In the genomic region with DNA sequence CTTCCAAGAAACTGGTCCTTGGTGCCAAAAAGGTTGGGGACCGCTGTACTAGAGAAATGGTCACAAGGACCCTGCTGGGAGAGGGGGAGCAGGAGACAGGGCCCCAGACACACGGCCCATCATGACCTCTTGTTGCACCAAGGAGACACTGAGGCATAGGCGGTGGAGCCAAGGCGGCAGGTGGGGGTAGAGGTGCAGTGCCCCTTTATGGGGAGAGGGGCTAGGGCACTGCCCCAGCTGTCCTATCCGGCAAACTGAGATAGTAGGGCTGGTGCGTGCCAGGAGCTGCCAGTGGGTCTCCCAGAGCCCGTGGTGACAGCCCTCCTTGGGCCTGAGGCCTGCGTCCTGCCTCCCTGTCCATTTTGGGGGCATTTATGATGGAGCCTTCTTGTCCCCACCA, we compare ENCODE assay signal across 31 cellular contexts. TPM values are rescaled to one million over a fixed set of nuclear protein-coding genes. Genes with fewer than 3 reads are reported as not detected.
"Had no signal": no experiment of that assay in that cellular context is flagged by ENCODE, and none has a peak within 500 bp of the region (broad histone marks: within the 10 kb centered on the region; RNA-seq: fewer than 3 reads in every experiment).

No MANE protein-coding gene starts in this region.

- H3K9me3 ChIP-seq: breast epithelium, gastroesophageal sphincter, neutrophil, stomach, thyroid gland had no signal

- H3K4me3 ChIP-seq: breast epithelium, coronary artery, dorsolateral prefrontal cortex, gastroesophageal sphincter, SK-N-MC, smooth muscle cell, stomach, thyroid gland had no signal

- H3K27me3 ChIP-seq: breast epithelium, thyroid gland had no signal

- H3K4me2 ChIP-seq: smooth muscle cell had no signal

- DNase-seq: activated CD4-positive, alpha-beta T cell treated with anti-CD3 and anti-CD28 coated beads for 4 hours; activated CD4-positive, alpha-beta T cell treated with anti-CD3 and anti-CD28 coated beads, Interleukin-2, amount 50 U/mL, for 4 hours; activated gamma-delta T cell; activated naive CD4-positive, alpha-beta T cell treated with anti-CD3 and anti-CD28 coated beads, Interleukin-2, amount 50 U/mL, for 16 hours; amniotic stem cell; cerebellar nuclear complex; effector memory CD8-positive, alpha-beta T cell; hypothalamus; immature natural killer cell; stimulated activated CD4-positive, alpha-beta T cell treated with anti-CD3 and anti-CD28 coated beads, Interleukin-15, amount 100 ng/mL, for 24 hours; stimulated activated CD4-positive, alpha-beta T cell treated with anti-CD3 and anti-CD28 coated beads, Interleukin-2, amount 100 ng/mL, for 24 hours; stimulated activated naive B cell treated with anti-CD40 and anti-IgM and Interleukin-4, amounts not matched to agents 10 μg/mL and 1 μg/mL and 100 μg/mL, for 72 hours; stomach; thyroid gland had no signal

- ATAC-seq: effector memory CD8-positive, alpha-beta T cell; gastroesophageal sphincter; left lobe of liver; stimulated activated naive B cell treated with anti-CD40 and anti-IgM and Interleukin-4, amounts not matched to agents 10 μg/mL and 1 μg/mL and 100 μg/mL, for 72 hours had no signal

- H3K4me1 Mint-ChIP-seq: immature natural killer cell; stimulated activated naive B cell treated with anti-CD40 and anti-IgM and Interleukin-4, amounts not matched to agents 10 μg/mL and 1 μg/mL and 100 μg/mL, for 72 hours had no signal

- H3K4me3 Mint-ChIP-seq: effector memory CD8-positive, alpha-beta T cell; immature natural killer cell; nephron; stimulated activated naive B cell treated with anti-CD40 and anti-IgM and Interleukin-4, amounts not matched to agents 10 μg/mL and 1 μg/mL and 100 μg/mL, for 72 hours had no signal

- FAIRE-seq: endothelial cell of umbilical vein, TTC549 had no signal

- H3K36me3 ChIP-seq: breast epithelium, gastroesophageal sphincter, neutrophil, stomach, thyroid gland had no signal

- H3K4me1 ChIP-seq: breast epithelium, gastroesophageal sphincter, stomach, thyroid gland had no signal

- H3K27ac ChIP-seq: breast epithelium, coronary artery, dorsolateral prefrontal cortex, gastroesophageal sphincter, neutrophil, SK-N-MC, stomach, thyroid gland, VCaP had no signal

- H3K27ac Mint-ChIP-seq: effector memory CD8-positive, alpha-beta T cell; immature natural killer cell; progenitor cell of endocrine pancreas; stimulated activated naive B cell treated with anti-CD40 and anti-IgM and Interleukin-4, amounts not matched to agents 10 μg/mL and 1 μg/mL and 100 μg/mL, for 72 hours had no signal

- H3K9me3 Mint-ChIP-seq: effector memory CD8-positive, alpha-beta T cell; immature natural killer cell; nephron; stimulated activated naive B cell treated with anti-CD40 and anti-IgM and Interleukin-4, amounts not matched to agents 10 μg/mL and 1 μg/mL and 100 μg/mL, for 72 hours had no signal

- H3K36me3 Mint-ChIP-seq: immature natural killer cell; stimulated activated naive B cell treated with anti-CD40 and anti-IgM and Interleukin-4, amounts not matched to agents 10 μg/mL and 1 μg/mL and 100 μg/mL, for 72 hours had no signal

RNA-seq across cellular contexts. Expression of gene TNNT2, which starts 20.3 kb away (rescaled TPM):
- total RNA-seq: endothelial cell of umbilical vein; fibroblast of lung; lung microvascular endothelial cell; T-helper 1 cell treated with Interleukin-12 subunit alpha and Interleukin-12 subunit beta and Interleukin-4 antibody, amounts not matched to agents 30 ng/mL and 1 ng/mL, for 36 hours had no signal
- polyA plus RNA-seq: endothelial cell of umbilical vein, immature natural killer cell had no signal

RNA-seq across cellular contexts. Expression of gene LAD1, which starts 41.9 kb away (rescaled TPM):
- total RNA-seq: endothelial cell of umbilical vein; fibroblast of lung; fibroblast of villous mesenchyme; lung microvascular endothelial cell; T-helper 1 cell treated with Interleukin-12 subunit alpha and Interleukin-12 subunit beta and Interleukin-4 antibody, amounts not matched to agents 30 ng/mL and 1 ng/mL, for 36 hours had no signal
- polyA plus RNA-seq: endothelial cell of umbilical vein, fibroblast of lung, immature natural killer cell had no signal
